In genomic region chr7:80488851-80489370, GRCh38 we compare ENCODE assay signal across 19 cellular contexts. TPM values are rescaled to one million over a fixed set of nuclear protein-coding genes. Genes with fewer than 3 reads are reported as not detected.
"Had no signal": no experiment of that assay in that cellular context is flagged by ENCODE, and none has a peak within 500 bp of the region (broad histone marks: within the 10 kb centered on the region; RNA-seq: fewer than 3 reads in every experiment).

No MANE protein-coding gene starts in this region.

- ATAC-seq: activated T-helper 17 cell treated with anti-CD3 and anti-CD28 coated beads, Interleukin-2, amount 50 U/mL, for 72 hours; pancreas; stimulated activated effector memory CD8-positive, alpha-beta T cell treated with anti-CD3 and anti-CD28 coated beads, Interleukin-12 subunit alpha, Interleukin-12 subunit beta, amount 100 ng/mL, for 72 hours had no signal

- H3K27ac Mint-ChIP-seq: activated CD4-positive, alpha-beta T cell treated with anti-CD3 and anti-CD28 coated beads, Interleukin-2, amount 10 ng/mL, durations not matched to agents 7 days and 5 days; activated naive CD4-positive, alpha-beta T cell treated with anti-CD3 and anti-CD28 coated beads, Interleukin-2, amount 10 ng/mL, durations not matched to agents 7 days and 5 days; activated T-helper 17 cell treated with anti-CD3 and anti-CD28 coated beads, Interleukin-2, amount 50 U/mL, for 72 hours; naive B cell; stimulated activated effector memory CD8-positive, alpha-beta T cell treated with anti-CD3 and anti-CD28 coated beads, Interleukin-12 subunit alpha, Interleukin-12 subunit beta, amount 100 ng/mL, for 72 hours had no signal

- H3K36me3 Mint-ChIP-seq: activated naive CD4-positive, alpha-beta T cell treated with anti-CD3 and anti-CD28 coated beads, Interleukin-2, amount 10 ng/mL, durations not matched to agents 7 days and 5 days; naive B cell; stimulated activated effector memory CD8-positive, alpha-beta T cell treated with anti-CD3 and anti-CD28 coated beads, Interleukin-12 subunit alpha, Interleukin-12 subunit beta, amount 100 ng/mL, for 72 hours had no signal

- H3K27me3 Mint-ChIP-seq: activated naive CD4-positive, alpha-beta T cell treated with anti-CD3 and anti-CD28 coated beads, Interleukin-2, amount 10 ng/mL, durations not matched to agents 7 days and 5 days; activated T-helper 17 cell treated with anti-CD3 and anti-CD28 coated beads, Interleukin-2, amount 50 U/mL, for 72 hours had no signal

- H3K4me3 ChIP-seq: adrenal gland, pancreas, tibial nerve had no signal

- H3K4me3 Mint-ChIP-seq: activated CD4-positive, alpha-beta T cell treated with anti-CD3 and anti-CD28 coated beads, Interleukin-2, amount 10 ng/mL, durations not matched to agents 7 days and 5 days; activated naive CD4-positive, alpha-beta T cell treated with anti-CD3 and anti-CD28 coated beads, Interleukin-2, amount 10 ng/mL, durations not matched to agents 7 days and 5 days; activated T-helper 17 cell treated with anti-CD3 and anti-CD28 coated beads, Interleukin-2, amount 50 U/mL, for 72 hours; stimulated activated effector memory CD8-positive, alpha-beta T cell treated with anti-CD3 and anti-CD28 coated beads, Interleukin-12 subunit alpha, Interleukin-12 subunit beta, amount 100 ng/mL, for 72 hours had no signal

- H3K27ac ChIP-seq: adrenal gland, pancreas, tibial nerve had no signal

- H3K4me1 ChIP-seq: adrenal gland, pancreas, tibial nerve had no signal

- DNase-seq: activated CD4-positive, alpha-beta T cell treated with anti-CD3 and anti-CD28 coated beads, Interleukin-2, amount 10 ng/mL, durations not matched to agents 7 days and 5 days; activated CD4-positive, CD25-positive, alpha-beta regulatory T cell; activated naive CD4-positive, alpha-beta T cell treated with anti-CD3 and anti-CD28 coated beads, Interleukin-2, amount 10 ng/mL, durations not matched to agents 7 days and 5 days; activated T-cell treated with anti-CD3 and anti-CD28 coated beads for 4 hours; adrenal gland; caudate nucleus; cortex of kidney; effector CD8-positive, alpha-beta T cell; kidney; midbrain; naive B cell; pancreas; T-helper 2 cell had no signal

- H3K27me3 ChIP-seq: adrenal gland, pancreas, tibial nerve had no signal

- H3K9me3 ChIP-seq: adrenal gland, pancreas, tibial nerve had no signal

- H3K36me3 ChIP-seq: adrenal gland, pancreas, tibial nerve had no signal

- H3K4me1 Mint-ChIP-seq: activated CD4-positive, alpha-beta T cell treated with anti-CD3 and anti-CD28 coated beads, Interleukin-2, amount 10 ng/mL, durations not matched to agents 7 days and 5 days; activated naive CD4-positive, alpha-beta T cell treated with anti-CD3 and anti-CD28 coated beads, Interleukin-2, amount 10 ng/mL, durations not matched to agents 7 days and 5 days; activated T-helper 17 cell treated with anti-CD3 and anti-CD28 coated beads, Interleukin-2, amount 50 U/mL, for 72 hours; naive B cell; stimulated activated effector memory CD8-positive, alpha-beta T cell treated with anti-CD3 and anti-CD28 coated beads, Interleukin-12 subunit alpha, Interleukin-12 subunit beta, amount 100 ng/mL, for 72 hours had no signal

- H3K9me3 Mint-ChIP-seq: activated CD4-positive, alpha-beta T cell treated with anti-CD3 and anti-CD28 coated beads, Interleukin-2, amount 10 ng/mL, durations not matched to agents 7 days and 5 days; activated naive CD4-positive, alpha-beta T cell treated with anti-CD3 and anti-CD28 coated beads, Interleukin-2, amount 10 ng/mL, durations not matched to agents 7 days and 5 days had no signal

RNA-seq across cellular contexts. Expression of gene GNAT3, which starts 23.0 kb away (rescaled TPM):
- total RNA-seq: activated CD4-positive, alpha-beta T cell treated with anti-CD3 and anti-CD28 coated beads, Interleukin-2, amount 10 ng/mL, durations not matched to agents 7 days and 5 days; activated CD8-positive, alpha-beta memory T cell treated with anti-CD3 and anti-CD28 coated beads for 36 hours; activated T-helper 17 cell treated with anti-CD3 and anti-CD28 coated beads, Interleukin-2, amount 50 U/mL, for 72 hours; adrenal gland; kidney; liver; tibial nerve had no signal
- polyA plus RNA-seq: adrenal gland, esophagus, liver, pancreas had no signal
